ENCODE assay signal across 13 cellular contexts in the genomic region with DNA sequence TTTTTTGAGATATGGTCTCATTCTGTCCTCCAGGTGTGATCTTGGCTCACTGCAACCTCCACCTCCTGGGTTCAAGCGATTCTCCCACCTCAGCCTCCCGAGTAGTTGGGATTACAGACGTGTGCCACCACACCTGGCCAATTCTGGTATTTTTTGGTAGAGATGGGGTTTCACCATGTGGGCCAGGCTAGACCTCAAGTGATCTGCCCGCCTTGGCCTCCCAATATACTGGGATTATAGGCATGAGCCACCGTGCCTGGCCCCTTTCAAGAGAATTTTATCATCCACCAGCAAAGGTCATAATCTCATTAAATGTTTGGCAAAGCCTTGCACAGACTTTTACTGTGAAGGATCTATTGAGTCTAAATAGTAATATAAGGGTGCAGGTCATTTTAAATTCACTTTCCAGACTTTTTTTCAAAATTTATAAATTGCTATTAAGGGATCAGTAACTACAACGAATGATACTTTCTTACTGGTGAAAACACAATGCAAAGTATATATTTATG. TPM values are rescaled to one million over a fixed set of nuclear protein-coding genes. Genes with fewer than 3 reads are reported as not detected.
DNase-seq lines count a peak whose midpoint lies in the region; ATAC-seq and TF ChIP-seq lines count a peak whose summit lies in the region.
"Had no signal": no experiment of that assay in that cellular context is flagged by ENCODE, and none has a peak within 500 bp of the region (broad histone marks: within the 10 kb centered on the region; RNA-seq: fewer than 3 reads in every experiment).

No MANE protein-coding gene starts in this region.

- no peak overlapping the region for H3K9ac ChIP-seq in HUES64 (ENCODE audit: low read depth, low read length)
- H3K9ac ChIP-seq in mesenchymal stem cell (ENCODE audit: low read length): peak overlapping the region; percentile 97

- H3K18ac ChIP-seq in mesenchymal stem cell (ENCODE audit: low read depth in 1 of 2, low read length in 2 of 2): no peak overlapping the region

- no peak overlapping the region for H3K4me2 ChIP-seq in mesenchymal stem cell (ENCODE audit: low read length, poor library complexity, severe bottlenecking)

- H2AK5ac ChIP-seq in mesenchymal stem cell (ENCODE audit: low read length, severe bottlenecking): no peak overlapping the region

- no peak overlapping the region for H2BK120ac ChIP-seq in mesenchymal stem cell (ENCODE audit: low read depth, low read length)

- no peak overlapping the region for H2BK12ac ChIP-seq in mesenchymal stem cell (ENCODE audit: low read length in 2 of 2)

- H4K91ac ChIP-seq in mesenchymal stem cell (ENCODE audit: low read length): no peak overlapping the region

- H3K9me3 ChIP-seq in CD4-positive, CD25-positive, alpha-beta regulatory T cell (ENCODE audit: control insufficient read depth in 2 of 2, low read length in 2 of 2): no peaks in the 10 kb centered on the region
- H3K9me3 ChIP-seq in HUES64 (ENCODE audit: insufficient read depth, low read depth, low read length) (no peaks in the 10 kb centered on the region), mesenchymal stem cell (ENCODE audit: control insufficient read depth, low read length) (no peaks in the 10 kb centered on the region), uterus (no peaks in the 10 kb centered on the region)
- H3K9me3 ChIP-seq: colonic mucosa, neutrophil, vagina had no signal

- intact Hi-C loops in uterus (cut with DNase I; ENCODE audit: low total_unique reads): no loop called here

- peaks cover 17% of the 10 kb centered on the region for H3K36me3 ChIP-seq in CD4-positive, CD25-positive, alpha-beta regulatory T cell (ENCODE audit: control insufficient read depth, insufficient read depth, low read length)
- peaks cover 18% of the 10 kb centered on the region for H3K36me3 ChIP-seq in HUES64 (ENCODE audit: insufficient read depth, low read length)
- H3K36me3 ChIP-seq in mesenchymal stem cell (ENCODE audit: control insufficient read depth in 1 of 2, insufficient read depth in 2 of 2, low read depth in 1 of 2, low read length in 2 of 2): peaks cover 7 to 12% of the 10 kb centered on the region in 2 experiments
- no peaks in the 10 kb centered on the region for H3K36me3 ChIP-seq in uterus

- peak overlapping the region in 1 of 3 donors; percentile 99 for H3K27ac Mint-ChIP-seq in CD4-positive, CD25-positive, alpha-beta regulatory T cell
- no peak overlapping the region for H3K27ac Mint-ChIP-seq in activated T-helper 17 cell treated with anti-CD3 and anti-CD28 coated beads, Interleukin-2, amount 50 U/mL, for 72 hours

- ATAC-seq in CD4-positive, CD25-positive, alpha-beta regulatory T cell (ENCODE audit: low read depth in 2 of 2): no peak
- ATAC-seq in activated T-helper 17 cell treated with anti-CD3 and anti-CD28 coated beads, Interleukin-2, amount 50 U/mL, for 72 hours (replicated peaks): no peak
- ATAC-seq in GM19324 (IDR thresholded peaks at IDR 0.05; ENCODE audit: low FRiP score, unreplicated experiment) (no peak), HG03378 (IDR thresholded peaks at IDR 0.05; ENCODE audit: unreplicated experiment) (no peak)

- DNase-seq in CD4-positive, CD25-positive, alpha-beta regulatory T cell: no peak
- no peak for DNase-seq in mesenchymal stem cell
- DNase-seq in SIG-M5 (lab: John Stamatoyannopoulos, UW): no peak
- DNase-seq in uterus: no peak
- DNase-seq: activated T-cell treated with anti-CD3 and anti-CD28 coated beads for 4 hours, NCI-H2029 had no signal

- peaks cover 28 to 65% (median 50%) of the 10 kb centered on the region in 4 donors for H3K4me1 Mint-ChIP-seq in CD4-positive, CD25-positive, alpha-beta regulatory T cell
- peaks cover 26% of the 10 kb centered on the region for H3K4me1 Mint-ChIP-seq in activated T-helper 17 cell treated with anti-CD3 and anti-CD28 coated beads, Interleukin-2, amount 50 U/mL, for 72 hours

- no peak overlapping the region for H2AFZ ChIP-seq in mesenchymal stem cell (ENCODE audit: low read depth, low read length)

- WGBS in HUES64: 90% methylated on average over 5 of the region's 6 CpGs
- WGBS in mesenchymal stem cell: 100% methylated on average over 4 of the region's 6 CpGs

- H3K36me3 Mint-ChIP-seq in CD4-positive, CD25-positive, alpha-beta regulatory T cell: peaks cover 10% of the 10 kb centered on the region
- peaks cover 53% of the 10 kb centered on the region for H3K36me3 Mint-ChIP-seq in activated T-helper 17 cell treated with anti-CD3 and anti-CD28 coated beads, Interleukin-2, amount 50 U/mL, for 72 hours (ENCODE audit: low read depth)

- H3K9me3 Mint-ChIP-seq in CD4-positive, CD25-positive, alpha-beta regulatory T cell: no peaks in the 10 kb centered on the region
- H3K9me3 Mint-ChIP-seq in activated T-helper 17 cell treated with anti-CD3 and anti-CD28 coated beads, Interleukin-2, amount 50 U/mL, for 72 hours: no peaks in the 10 kb centered on the region

- TF ChIP-seq POLR2A in uterus (IDR thresholded peaks at IDR 0.05): no peak

- H3K4me1 ChIP-seq in CD4-positive, CD25-positive, alpha-beta regulatory T cell (ENCODE audit: control insufficient read depth, insufficient read depth, low read length, poor library complexity, severe bottlenecking): peaks cover 45% of the 10 kb centered on the region
- peaks cover 10% of the 10 kb centered on the region for H3K4me1 ChIP-seq in HUES64 (ENCODE audit: insufficient read depth, low read length)
- peaks cover 5% of the 10 kb centered on the region for H3K4me1 ChIP-seq in mesenchymal stem cell (ENCODE audit: control insufficient read depth, insufficient read depth, low read depth, low read length)
- no peaks in the 10 kb centered on the region for H3K4me1 ChIP-seq in uterus

- no peak overlapping the region for H2BK5ac ChIP-seq in mesenchymal stem cell (ENCODE audit: low read depth, low read length, poor library complexity, severe bottlenecking)

- no peak overlapping the region for H3K4me3 ChIP-seq in CD4-positive, CD25-positive, alpha-beta regulatory T cell (ENCODE audit: low read depth, low read length)
- H3K4me3 ChIP-seq in HUES64 (ENCODE audit: low read length): peak overlapping the region; percentile 90
- peak overlapping the region in 1 of 2 experiments; percentile 88 for H3K4me3 ChIP-seq in mesenchymal stem cell (ENCODE audit: insufficient read depth in 1 of 2, low read depth in 1 of 2, low read length in 2 of 2)
- no peak overlapping the region for H3K4me3 ChIP-seq in uterus

- H3K27me3 Mint-ChIP-seq in CD4-positive, CD25-positive, alpha-beta regulatory T cell: no peaks in the 10 kb centered on the region
- H3K27me3 Mint-ChIP-seq in activated T-helper 17 cell treated with anti-CD3 and anti-CD28 coated beads, Interleukin-2, amount 50 U/mL, for 72 hours: no peaks in the 10 kb centered on the region

- no peak overlapping the region for H3K4ac ChIP-seq in mesenchymal stem cell (ENCODE audit: low read depth in 1 of 2, low read length in 2 of 2)

- no peaks in the 10 kb centered on the region for H3K27me3 ChIP-seq in CD4-positive, CD25-positive, alpha-beta regulatory T cell (ENCODE audit: control insufficient read depth, insufficient read depth, low read length)
- H3K27me3 ChIP-seq in HUES64 (ENCODE audit: insufficient read depth, low read length) (no peaks in the 10 kb centered on the region), mesenchymal stem cell (ENCODE audit: control insufficient read depth in 1 of 2, insufficient read depth in 1 of 2, low read length in 2 of 2) (no peaks in the 10 kb centered on the region), uterus (no peaks in the 10 kb centered on the region)
- H3K27me3 ChIP-seq: colonic mucosa, neutrophil, vagina had no signal

- peak overlapping the region; percentile 63 to 100 (median 93) for H3K4me3 Mint-ChIP-seq in CD4-positive, CD25-positive, alpha-beta regulatory T cell
- H3K4me3 Mint-ChIP-seq in activated T-helper 17 cell treated with anti-CD3 and anti-CD28 coated beads, Interleukin-2, amount 50 U/mL, for 72 hours: peak overlapping the region; percentile 99

- no peak overlapping the region for H2BK15ac ChIP-seq in mesenchymal stem cell (ENCODE audit: low read depth, poor library complexity, severe bottlenecking)

- no peak overlapping the region for H3K23ac ChIP-seq in mesenchymal stem cell (ENCODE audit: low read length in 2 of 2)

- no peak overlapping the region for H3K27ac ChIP-seq in CD4-positive, CD25-positive, alpha-beta regulatory T cell (ENCODE audit: insufficient read depth, low read length, poor library complexity, severe bottlenecking)
- H3K27ac ChIP-seq in HUES64 (ENCODE audit: low read depth, low read length) (no peak overlapping the region; the same call in 1 of the 2 replicates), mesenchymal stem cell (ENCODE audit: low read length, poor library complexity, severe bottlenecking) (no peak overlapping the region), uterus (no peak overlapping the region)
- H3K27ac ChIP-seq: neutrophil, vagina had no signal

- no peak for TF ChIP-seq CTCF in uterus (IDR thresholded peaks at IDR 0.05)

- no peak overlapping the region for H4K8ac ChIP-seq in mesenchymal stem cell (ENCODE audit: low read length)

- H3K79me1 ChIP-seq in mesenchymal stem cell (replicated peaks; ENCODE audit: low read length, poor library complexity, severe bottlenecking): peaks cover 11% of the 10 kb centered on the region

- H3K14ac ChIP-seq in mesenchymal stem cell (ENCODE audit: low read length in 2 of 2): no peak overlapping the region

RNA-seq across cellular contexts. Expression of a gene that starts 2.5 kb away (rescaled TPM):
- total RNA-seq in CD4-positive, CD25-positive, alpha-beta regulatory T cell: 68.8 TPM
- 100 to 1,000 TPM; 127 to 140 (median 131) TPM for polyA plus RNA-seq in CD4-positive, CD25-positive, alpha-beta regulatory T cell
- polyA plus RNA-seq in HUES64 (2013, experiment 1 of 2): 74.3 TPM
- polyA plus RNA-seq in HUES64 (2013, experiment 2 of 2): 89.3 TPM
- total RNA-seq in activated T-helper 17 cell treated with anti-CD3 and anti-CD28 coated beads, Interleukin-2, amount 50 U/mL, for 72 hours: 100 to 1,000 TPM in 1 of 2 donors, 10 to 100 TPM in 1; 95.0 to 141 TPM
- 133 TPM for polyA plus RNA-seq in mesenchymal stem cell (2013, experiment 1 of 2)
- polyA plus RNA-seq in mesenchymal stem cell (2013, experiment 2 of 2): 135 TPM
- 100 to 1,000 TPM in 2 of 4 donors, 10 to 100 TPM in 2; 93.8 to 151 (median 110) TPM for total RNA-seq in uterus

RNA-seq across cellular contexts. Expression of a gene that starts 2.8 kb away (rescaled TPM):
- 58.9 TPM for total RNA-seq in CD4-positive, CD25-positive, alpha-beta regulatory T cell
- polyA plus RNA-seq in CD4-positive, CD25-positive, alpha-beta regulatory T cell: 100 to 1,000 TPM; 116 to 139 (median 127) TPM
- polyA plus RNA-seq in HUES64 (2013, experiment 1 of 2): 31.9 TPM
- polyA plus RNA-seq in HUES64 (2013, experiment 2 of 2): 35.7 TPM
- total RNA-seq in activated T-helper 17 cell treated with anti-CD3 and anti-CD28 coated beads, Interleukin-2, amount 50 U/mL, for 72 hours: 10 to 100 TPM; 86.2 to 87.0 TPM
- 92.6 TPM for polyA plus RNA-seq in mesenchymal stem cell (2013, experiment 1 of 2)
- 93.5 TPM for polyA plus RNA-seq in mesenchymal stem cell (2013, experiment 2 of 2)
- 100 to 1,000 TPM in 2 of 4 donors, 10 to 100 TPM in 2; 45.3 to 126 (median 82.5) TPM for total RNA-seq in uterus
